Comparison of ENCODE assay signal across 18 cellular contexts in the genomic region with DNA sequence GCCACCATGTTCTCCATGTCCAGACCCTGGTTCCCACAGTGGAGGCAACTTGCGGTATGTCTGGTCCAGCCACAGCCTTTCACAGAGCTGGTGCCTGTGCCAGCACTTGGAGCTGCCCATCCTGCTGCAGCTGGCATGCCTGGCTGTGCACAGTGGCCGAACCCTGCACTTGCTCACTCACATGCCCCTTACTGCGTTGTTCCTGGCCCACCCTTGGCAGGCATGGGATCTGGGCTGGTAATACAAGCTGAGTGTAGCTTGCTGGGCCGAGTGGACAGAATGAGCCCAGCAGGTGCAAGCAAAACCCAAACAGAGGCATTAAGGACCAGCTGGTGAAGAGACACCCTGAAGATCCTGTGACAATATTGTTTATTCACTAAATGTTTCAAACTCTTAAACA.
DNase-seq lines count a peak whose midpoint lies in the region; FAIRE-seq and TF ChIP-seq lines count a peak whose summit lies in the region.
"Had no signal": no experiment of that assay in that cellular context is flagged by ENCODE, and none has a peak within 500 bp of the region (broad histone marks: within the 10 kb centered on the region; RNA-seq: fewer than 3 reads in every experiment).

No MANE protein-coding gene starts in this region.

- H3K4ac ChIP-seq in trophoblast cell (ENCODE audit: low read depth, low read length), result no peak overlapping the region

- H2BK5ac ChIP-seq in trophoblast cell (ENCODE audit: low read depth, low read length, poor library complexity), result no peak overlapping the region

- peaks cover 3% of the 10 kb centered on the region for H3K9me3 Mint-ChIP-seq in Calu3 (ENCODE audit: low read depth, unreplicated experiment)
- H3K9me3 Mint-ChIP-seq: GM23338 had no signal

- H3K27me3 Mint-ChIP-seq in Calu3 (ENCODE audit: unreplicated experiment), result no peaks in the 10 kb centered on the region
- H3K27me3 Mint-ChIP-seq: T-helper 17 cell had no signal

- H3K18ac ChIP-seq in trophoblast cell (ENCODE audit: low read length), result no peak overlapping the region

- CTCF ChIA-PET in Calu3 (lab: Charles Lee), result no interaction called here

- no peak overlapping the region for H2AFZ ChIP-seq in trophoblast cell (ENCODE audit: insufficient read depth, low read length, poor library complexity)
- H2AFZ ChIP-seq: GM23338 had no signal

- H2AK5ac ChIP-seq in trophoblast cell (ENCODE audit: low read length), result no peak overlapping the region

- H3K4me3 Mint-ChIP-seq in Calu3 (ENCODE audit: low read depth, unreplicated experiment), result no peak overlapping the region
- H3K4me3 Mint-ChIP-seq: GM23338, T-helper 17 cell had no signal

- no peak overlapping the region for H3K27ac ChIP-seq in trophoblast cell (ENCODE audit: low read depth, low read length)
- H3K27ac ChIP-seq: A549, C4-2B, KMS-11, Peyer's patch had no signal

- H3K79me1 ChIP-seq in trophoblast cell (ENCODE audit: low read length), result no peaks in the 10 kb centered on the region

- no peak for FAIRE-seq in RCC 7860 (lab: Jason Lieb, UNC)
- FAIRE-seq: A549 had no signal

- WGBS in trophoblast cell (ENCODE audit: extremely low coverage, insufficient coverage, insufficient read length), result no CpG with 5 or more reads among the region's 4 CpGs

- H3K4me2 ChIP-seq in trophoblast cell (ENCODE audit: low read length), result no peak overlapping the region
- H3K4me2 ChIP-seq: A549, GM23338, KMS-11 had no signal

- intact Hi-C loops in Calu3 (cut with micrococcal nuclease; ENCODE audit: unreplicated experiment), result no loop called here

- no peak overlapping the region for H2BK12ac ChIP-seq in trophoblast cell (ENCODE audit: low read length)

- no peaks in the 10 kb centered on the region for H3K4me1 Mint-ChIP-seq in Calu3 (ENCODE audit: low read depth, unreplicated experiment)
- H3K4me1 Mint-ChIP-seq: GM23338, T-helper 17 cell had no signal

- no peak overlapping the region for H4K91ac ChIP-seq in trophoblast cell (ENCODE audit: low read depth, low read length)

- H2BK120ac ChIP-seq in trophoblast cell (ENCODE audit: insufficient read depth, low read length, poor library complexity), result no peak overlapping the region

- H3K4me3 ChIP-seq in trophoblast cell (ENCODE audit: low read depth, low read length), result no peak overlapping the region
- H3K4me3 ChIP-seq: A549, GM23338, Peyer's patch had no signal

- DNase-seq in NCI-H748 (lab: John Stamatoyannopoulos, UW; ENCODE audit: unreplicated experiment) (peak; percentile 93), NCI-H748 treated with DMSO at 0.1 percent for 48 hours (lab: John Stamatoyannopoulos, UW) (no peak), NCI-H2081 treated with DMSO at 0.1 percent for 48 hours (lab: John Stamatoyannopoulos, UW) (peak; percentile 31), SHP77 (lab: John Stamatoyannopoulos, UW) (peak; percentile 92 to 95), RCC 7860 (ENCODE audit: low spot score) (no peak), retina (no peak), Calu3 (no peak), trophoblast cell (no peak)
- DNase-seq: NCI-H187, NCI-H2227 treated with DMSO at 0.1 percent for 48 hours, NCI-H82, Peyer's patch, SIG-M5, T-helper 17 cell had no signal

- BruUV-seq in Calu3 (replicated peaks; lab: Mats Ljungman, UMichigan), result no TSS peak

- H4K12ac ChIP-seq in trophoblast cell (ENCODE audit: low read depth, low read length), result no peak overlapping the region

- no peak overlapping the region for H3K23ac ChIP-seq in trophoblast cell (ENCODE audit: low read length)

- no peaks in the 10 kb centered on the region for H3K36me3 Mint-ChIP-seq in Calu3 (ENCODE audit: insufficient read depth, unreplicated experiment)

- no peak overlapping the region for H3K14ac ChIP-seq in trophoblast cell (ENCODE audit: low read length)

- no peak for TF ChIP-seq CTCF in Calu3 (IDR thresholded peaks at IDR 0.05; ENCODE audit: unreplicated experiment)

- H3K4me1 ChIP-seq in trophoblast cell (ENCODE audit: control insufficient read depth in 1 of 2, insufficient read depth in 2 of 2, low read length in 2 of 2), result no peaks in the 10 kb centered on the region
- H3K4me1 ChIP-seq: A549, Peyer's patch had no signal

- H3K9ac ChIP-seq in trophoblast cell (ENCODE audit: low read length), result no peak overlapping the region
- H3K9ac ChIP-seq: KMS-11 had no signal

- no peak overlapping the region for H3K27ac Mint-ChIP-seq in Calu3 (ENCODE audit: unreplicated experiment)
- H3K27ac Mint-ChIP-seq: GM23338, T-helper 17 cell had no signal

- H3K27me3 ChIP-seq in trophoblast cell (ENCODE audit: insufficient read depth, low read length), result no peaks in the 10 kb centered on the region
- H3K27me3 ChIP-seq: Peyer's patch had no signal

- H3K9me3 ChIP-seq in trophoblast cell (ENCODE audit: insufficient read depth, low read depth, low read length), result no peaks in the 10 kb centered on the region
- H3K9me3 ChIP-seq: A549 had no signal

- H3K36me3 ChIP-seq in trophoblast cell (ENCODE audit: control insufficient read depth in 1 of 2, insufficient read depth in 2 of 2, low read length in 2 of 2), result no peaks in the 10 kb centered on the region
- H3K36me3 ChIP-seq: Peyer's patch had no signal

- H3K79me2 ChIP-seq in trophoblast cell (ENCODE audit: control insufficient read depth, insufficient read depth, low read length, poor library complexity), result no peaks in the 10 kb centered on the region

- H4K8ac ChIP-seq in trophoblast cell (ENCODE audit: low read depth, low read length), result no peak overlapping the region

Comparison
In these comparisons a context has a peak if more than half of its experiments do, and no peak if none do; other contexts are left out.
1. DNase-seq: peak in NCI-H748 (single experiment), NCI-H2081 treated with DMSO at 0.1 percent for 48 hours (single experiment) and SHP77 (2 of 2); none in NCI-H748 treated with DMSO at 0.1 percent for 48 hours (single experiment), RCC 7860 (single experiment), retina (single experiment), Calu3 (single experiment) and trophoblast cell (0 of 2).